In the genomic region with DNA sequence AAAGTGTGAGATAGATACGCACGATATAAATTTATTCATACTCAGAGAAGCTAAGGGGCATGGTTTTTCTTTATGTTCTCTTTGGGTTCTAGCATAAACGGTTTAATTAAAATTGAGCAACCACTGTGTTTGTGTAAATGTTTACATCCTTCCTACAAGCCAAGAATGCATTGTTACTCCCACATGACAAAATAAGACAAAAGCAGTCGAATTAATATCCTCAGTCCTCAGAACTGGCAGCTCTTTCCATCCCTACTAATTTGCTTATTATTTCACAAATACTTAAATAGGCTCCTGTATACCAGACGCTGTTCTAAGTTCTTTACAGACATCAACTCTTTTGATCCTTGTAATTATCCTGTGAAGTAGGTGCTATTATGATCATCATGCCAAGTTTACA, we compare ENCODE assay signal across 11 cellular contexts. TPM values are rescaled to one million over a fixed set of nuclear protein-coding genes. Genes with fewer than 3 reads are reported as not detected.
DNase-seq lines count a peak whose midpoint lies in the region; ATAC-seq and TF ChIP-seq lines count a peak whose summit lies in the region.
"Had no signal": no experiment of that assay in that cellular context is flagged by ENCODE, and none has a peak within 500 bp of the region (broad histone marks: within the 10 kb centered on the region; RNA-seq: fewer than 3 reads in every experiment).

No MANE protein-coding gene starts in this region.

- no peak for TF ChIP-seq RAD21 in neural cell (conservative IDR thresholded peaks at IDR 0.05)

- H3K27ac ChIP-seq in cardiac muscle cell (no peak overlapping the region), neural cell (ENCODE audit: low read length) (no peak overlapping the region)

- H3K27me3 ChIP-seq in cardiac muscle cell (peaks cover 73% of the 10 kb centered on the region), neural cell (ENCODE audit: insufficient read depth, low read depth, low read length) (peaks cover 35% of the 10 kb centered on the region)

- no peaks in the 10 kb centered on the region for H3K9me2 ChIP-seq in neural cell (ENCODE audit: insufficient read depth, low read length)

- peak overlapping the region; percentile 54 for H3K9ac ChIP-seq in neural cell (ENCODE audit: low read length)

- no peak for TF ChIP-seq EP300 in neural cell (conservative IDR thresholded peaks at IDR 0.05; ENCODE audit: poor library complexity, severe bottlenecking)

- no peaks in the 10 kb centered on the region for H3K9me3 ChIP-seq in cardiac muscle cell (ENCODE audit: low read depth)
- no peaks in the 10 kb centered on the region for H3K9me3 ChIP-seq in neural cell (ENCODE audit: low read length)
- H3K9me3 ChIP-seq: MG63 had no signal

- peak overlapping the region; percentile 37 for H3K4me3 Mint-ChIP-seq in endothelial cell (ENCODE audit: unreplicated experiment)

- no peaks in the 10 kb centered on the region for H4K20me1 ChIP-seq in neural cell (ENCODE audit: insufficient read depth)

- H3F3A ChIP-seq in neural cell (ENCODE audit: insufficient read depth, low read length, poor library complexity, severe bottlenecking) = no peaks in the 10 kb centered on the region

- DNase-seq in cardiac muscle cell (ENCODE audit: low read depth in 1 of 2, low spot score in 1 of 2) (no peak), left cardiac atrium (no peak), endothelial cell (ENCODE audit: low spot score) (no peak), AG08395 (ENCODE audit: low spot score) (no peak), ecto neural progenitor cell (ENCODE audit: low spot score) (no peak), NAMALWA (ENCODE audit: low spot score) (no peak)
- DNase-seq: NCI-H524 treated with DMSO at 0.1 percent for 48 hours had no signal

- intact Hi-C loops in left cardiac atrium (cut with DNase I) = no loop called here

- peaks cover 3% of the 10 kb centered on the region for H3K4me1 ChIP-seq in cardiac muscle cell (ENCODE audit: low read depth)

- peak overlapping the region; percentile 21 for H3K4me2 ChIP-seq in neural cell (ENCODE audit: low read length)

- no peaks in the 10 kb centered on the region for H3K79me2 ChIP-seq in neural cell (replicated peaks; ENCODE audit: insufficient read depth, low read length)

- H3K27ac Mint-ChIP-seq in endothelial cell (ENCODE audit: unreplicated experiment) = no peak overlapping the region

- H3K27me3 Mint-ChIP-seq in endothelial cell (ENCODE audit: unreplicated experiment) = peaks cover 4% of the 10 kb centered on the region

- H3K36me3 ChIP-seq in cardiac muscle cell = no peaks in the 10 kb centered on the region
- no peaks in the 10 kb centered on the region for H3K36me3 ChIP-seq in neural cell (ENCODE audit: insufficient read depth, low read length)
- H3K36me3 ChIP-seq: MG63 had no signal

- no peak for ATAC-seq in left cardiac atrium
- ATAC-seq in HG02798 (IDR thresholded peaks at IDR 0.05; ENCODE audit: poor library complexity, unreplicated experiment) = no peak
- ATAC-seq: GM12878 had no signal

- peak overlapping the region; percentile 18 for H3K4me3 ChIP-seq in cardiac muscle cell
- H3K4me3 ChIP-seq in neural cell (ENCODE audit: low read length) = peak overlapping the region; percentile 70
- H3K4me3 ChIP-seq: GM12878 had no signal

- TF ChIP-seq CTCF in cardiac muscle cell (IDR thresholded peaks at IDR 0.05; ENCODE audit: low read depth, low read length) (no peak), endothelial cell (IDR thresholded peaks at IDR 0.05; ENCODE audit: unreplicated experiment) (no peak), neural cell (IDR thresholded peaks at IDR 0.05; ENCODE audit: poor library complexity, severe bottlenecking) (no peak)

- peaks cover 9% of the 10 kb centered on the region for H3K4me1 Mint-ChIP-seq in endothelial cell (ENCODE audit: unreplicated experiment)

- no peaks in the 10 kb centered on the region for H3K36me3 Mint-ChIP-seq in endothelial cell (ENCODE audit: low read depth, unreplicated experiment)

- H2AFZ ChIP-seq in neural cell (ENCODE audit: low read depth, low read length) = no peak overlapping the region

- H3K9me3 Mint-ChIP-seq in endothelial cell (ENCODE audit: unreplicated experiment) = no peaks in the 10 kb centered on the region

TF ChIP-seq in neural cell, 6 proteins besides CTCF, POLR2A, EP300 and RAD21:
- TF ChIP-seq MXI1 (conservative IDR thresholded peaks at IDR 0.05; ENCODE audit: poor library complexity, severe bottlenecking) (no peak), SMC3 (conservative IDR thresholded peaks at IDR 0.05; ENCODE audit: poor library complexity) (no peak), POLR2AphosphoS5 (IDR thresholded peaks at IDR 0.05) (no peak), EZH2 (IDR thresholded peaks at IDR 0.05; ENCODE audit: borderline replicate concordance, insufficient read depth, low read length, poor library complexity, severe bottlenecking) (no peak), TAF1 (IDR thresholded peaks at IDR 0.05; ENCODE audit: low read depth) (no peak)
- TF ChIP-seq, protein P1, sequence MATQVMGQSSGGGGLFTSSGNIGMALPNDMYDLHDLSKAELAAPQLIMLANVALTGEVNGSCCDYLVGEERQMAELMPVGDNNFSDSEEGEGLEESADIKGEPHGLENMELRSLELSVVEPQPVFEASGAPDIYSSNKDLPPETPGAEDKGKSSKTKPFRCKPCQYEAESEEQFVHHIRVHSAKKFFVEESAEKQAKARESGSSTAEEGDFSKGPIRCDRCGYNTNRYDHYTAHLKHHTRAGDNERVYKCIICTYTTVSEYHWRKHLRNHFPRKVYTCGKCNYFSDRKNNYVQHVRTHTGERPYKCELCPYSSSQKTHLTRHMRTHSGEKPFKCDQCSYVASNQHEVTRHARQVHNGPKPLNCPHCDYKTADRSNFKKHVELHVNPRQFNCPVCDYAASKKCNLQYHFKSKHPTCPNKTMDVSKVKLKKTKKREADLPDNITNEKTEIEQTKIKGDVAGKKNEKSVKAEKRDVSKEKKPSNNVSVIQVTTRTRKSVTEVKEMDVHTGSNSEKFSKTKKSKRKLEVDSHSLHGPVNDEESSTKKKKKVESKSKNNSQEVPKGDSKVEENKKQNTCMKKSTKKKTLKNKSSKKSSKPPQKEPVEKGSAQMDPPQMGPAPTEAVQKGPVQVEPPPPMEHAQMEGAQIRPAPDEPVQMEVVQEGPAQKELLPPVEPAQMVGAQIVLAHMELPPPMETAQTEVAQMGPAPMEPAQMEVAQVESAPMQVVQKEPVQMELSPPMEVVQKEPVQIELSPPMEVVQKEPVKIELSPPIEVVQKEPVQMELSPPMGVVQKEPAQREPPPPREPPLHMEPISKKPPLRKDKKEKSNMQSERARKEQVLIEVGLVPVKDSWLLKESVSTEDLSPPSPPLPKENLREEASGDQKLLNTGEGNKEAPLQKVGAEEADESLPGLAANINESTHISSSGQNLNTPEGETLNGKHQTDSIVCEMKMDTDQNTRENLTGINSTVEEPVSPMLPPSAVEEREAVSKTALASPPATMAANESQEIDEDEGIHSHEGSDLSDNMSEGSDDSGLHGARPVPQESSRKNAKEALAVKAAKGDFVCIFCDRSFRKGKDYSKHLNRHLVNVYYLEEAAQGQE (IDR thresholded peaks at IDR 0.05; ENCODE audit: borderline replicate concordance) = no peak

RNA-seq across cellular contexts. Expression of a gene that starts 32.0 kb away (rescaled TPM):
- 4.0 and 9.2 TPM in 2 replicates for total RNA-seq in cardiac muscle cell
- polyA plus RNA-seq in cardiac muscle cell = 1.4 and 3.5 TPM in 2 replicates
- 100 to 1,000 TPM; 103 to 114 TPM for total RNA-seq in left cardiac atrium
- 2.7 TPM for total RNA-seq in endothelial cell (ENCODE audit: unreplicated experiment)
- polyA plus RNA-seq in neural cell = 0.26 TPM in 1 of 2 replicates, not detected in the other
- polyA minus RNA-seq in neural cell = 0.46 TPM in 1 of 2 replicates, not detected in the other

Comparison
In these comparisons a context has a peak if more than half of its experiments do, and no peak if none do; other contexts are left out.
1. RNA of a gene that starts 32.0 kb away (total RNA-seq): 103 to 114 TPM in left cardiac atrium; 4.0 to 9.2 TPM in cardiac muscle cell and 2.7 TPM in endothelial cell (single experiment); every median in the first group is over 10 times any median in the second.